In the genomic region with DNA sequence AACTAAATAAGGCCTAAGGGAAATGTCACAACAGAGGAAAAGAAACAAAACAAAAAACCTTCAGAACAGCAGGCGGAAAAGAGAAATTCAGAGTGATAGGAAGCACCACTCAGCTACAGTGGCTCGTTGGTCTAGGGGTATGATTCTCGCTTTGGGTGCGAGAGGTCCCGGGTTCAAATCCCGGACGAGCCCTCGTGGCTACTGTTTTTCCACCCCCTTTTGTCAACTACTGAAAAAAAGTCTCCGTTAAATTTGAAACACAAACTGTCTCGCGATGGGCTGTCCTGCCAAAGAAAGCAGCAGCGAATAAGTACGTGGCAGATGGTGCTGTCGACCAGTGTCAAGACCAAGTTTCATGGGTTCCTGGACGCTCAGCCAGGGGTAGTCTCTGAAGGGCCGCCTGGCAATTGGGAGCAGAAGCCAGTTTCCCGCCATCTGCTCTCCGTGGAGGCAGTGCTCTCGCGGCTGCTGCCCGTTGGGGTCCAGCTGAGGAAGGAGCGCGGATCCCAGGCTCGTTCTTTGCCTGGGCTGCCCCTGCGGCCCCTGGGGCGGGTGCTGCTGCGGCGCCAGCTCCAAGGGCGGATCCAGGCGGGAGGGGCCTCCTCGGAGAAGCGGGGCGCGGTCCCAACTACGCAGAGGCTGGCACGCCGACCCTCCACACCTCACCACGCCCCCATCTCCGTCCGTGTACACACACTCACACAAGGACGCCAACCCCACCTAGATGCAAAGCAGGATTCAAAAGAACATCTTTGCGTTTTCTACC, we compare ENCODE assay signal across 8 cellular contexts. TPM values are rescaled to one million over a fixed set of nuclear protein-coding genes. Genes with fewer than 3 reads are reported as not detected.
DNase-seq lines count a peak whose midpoint lies in the region; ATAC-seq and TF ChIP-seq lines count a peak whose summit lies in the region.

RNASE4 (plus strand) TSS at position 665 of the 766 bp plus-strand sequence. CDS start 14,812 bp downstream, outside the sequence.

- ATAC-seq in GM18909 (IDR thresholded peaks at IDR 0.05; ENCODE audit: poor library complexity, unreplicated experiment) (peak; percentile 32), HG03565 (IDR thresholded peaks at IDR 0.05; ENCODE audit: unreplicated experiment) (peak; percentile 17)
- peak; percentile 34 for ATAC-seq in stimulated activated naive CD8-positive, alpha-beta T cell treated with anti-CD3 and anti-CD28 coated beads, Interleukin-15, Interleukin-2, amounts not matched to agents 100 U/mL and 50 U/mL, for 24 hours

- CTCF ChIA-PET in RWPE1 (lab: Yijun Ruan, JAX) = interaction anchor here (0.5 to 1.3 kb wide), 4 partner anchors 26 to 647 kb away, joined by 3 to 7 read pairs (median 3); partner anchors contain the start of gene TTC5

- POLR2A ChIA-PET in RWPE1 (lab: Yijun Ruan, JAX; ENCODE audit: low non-redundant PET) = interaction anchor here (0.7 to 1.4 kb wide), 3 partner anchors 52 to 341 kb away, joined by 3 read pairs; no protein-coding TSS in a partner anchor

- H3K4me1 Mint-ChIP-seq in neural crest cell = peaks cover 8% of the 10 kb centered on the region

- H3K27me3 Mint-ChIP-seq in neural crest cell (ENCODE audit: low read depth) = peaks cover 20% of the 10 kb centered on the region

- H3K4me3 ChIP-seq in AG09309 (ENCODE audit: control insufficient read depth, low read depth, low read length) = peak within 1 kb of the TSS; percentile 93
- peak within 1 kb of the TSS; percentile 78 for H3K4me3 ChIP-seq in fibroblast of villous mesenchyme (ENCODE audit: low read depth, low read length)

- H3K27ac Mint-ChIP-seq in neural crest cell (ENCODE audit: unreplicated experiment) = peak within 1 kb of the TSS; percentile 37

- peak within 1 kb of the TSS; percentile 99 for H3K27ac ChIP-seq in RWPE1

- TF ChIP-seq CTCF in AG09309 (IDR thresholded peaks at IDR 0.05; ENCODE audit: control insufficient read depth, insufficient read depth, low read depth, low read length, missing control alignments) (no peak), RWPE1 (conservative IDR thresholded peaks at IDR 0.05; ENCODE audit: low read depth) (no peak), fibroblast of villous mesenchyme (IDR thresholded peaks at IDR 0.05; ENCODE audit: insufficient read depth, low read depth, low read length) (no peak), neural crest cell (conservative IDR thresholded peaks at IDR 0.05) (no peak)

- DNase-seq in AG09309 (ENCODE audit: low read depth) (peak; percentile 72), RWPE1 (ENCODE audit: low spot score) (peak; percentile 68), fibroblast of villous mesenchyme (ENCODE audit: low read depth) (peak; percentile 87), neural crest cell (ENCODE audit: low read depth, low spot score) (peak; percentile 83)
- peak; percentile 93 for DNase-seq in activated effector memory CD4-positive, alpha-beta T cell treated with anti-CD3 and anti-CD28 coated beads, Interleukin-2, amount 50 U/mL, for 16 hours
- peak; percentile 82 for DNase-seq in stimulated activated naive CD8-positive, alpha-beta T cell treated with anti-CD3 and anti-CD28 coated beads, Interleukin-15, Interleukin-2, amounts not matched to agents 100 U/mL and 50 U/mL, for 24 hours

- no peak within 1 kb of the TSS for H3K4me3 Mint-ChIP-seq in neural crest cell

- no peaks in the 10 kb centered on the region for H3K9me3 Mint-ChIP-seq in neural crest cell

- H3K36me3 Mint-ChIP-seq in neural crest cell (ENCODE audit: low read depth) = no peaks in the 10 kb centered on the region

RNA-seq across cellular contexts. Expression of gene RNASE4, which starts in this region (rescaled TPM):
- total RNA-seq in fibroblast of villous mesenchyme = 6.9 and 7.4 TPM in 2 replicates
- 2.6 TPM in 2 replicates for total RNA-seq in neural crest cell

Comparison
In these comparisons a context has a peak if more than half of its experiments do, and no peak if none do; other contexts are left out.
1. Peak in every context shown above with its lines: DNase-seq, ATAC-seq, H3K4me3 ChIP-seq and H3K27ac ChIP-seq.